Comparison of ENCODE assay signal across 30 cellular contexts in the genomic region with DNA sequence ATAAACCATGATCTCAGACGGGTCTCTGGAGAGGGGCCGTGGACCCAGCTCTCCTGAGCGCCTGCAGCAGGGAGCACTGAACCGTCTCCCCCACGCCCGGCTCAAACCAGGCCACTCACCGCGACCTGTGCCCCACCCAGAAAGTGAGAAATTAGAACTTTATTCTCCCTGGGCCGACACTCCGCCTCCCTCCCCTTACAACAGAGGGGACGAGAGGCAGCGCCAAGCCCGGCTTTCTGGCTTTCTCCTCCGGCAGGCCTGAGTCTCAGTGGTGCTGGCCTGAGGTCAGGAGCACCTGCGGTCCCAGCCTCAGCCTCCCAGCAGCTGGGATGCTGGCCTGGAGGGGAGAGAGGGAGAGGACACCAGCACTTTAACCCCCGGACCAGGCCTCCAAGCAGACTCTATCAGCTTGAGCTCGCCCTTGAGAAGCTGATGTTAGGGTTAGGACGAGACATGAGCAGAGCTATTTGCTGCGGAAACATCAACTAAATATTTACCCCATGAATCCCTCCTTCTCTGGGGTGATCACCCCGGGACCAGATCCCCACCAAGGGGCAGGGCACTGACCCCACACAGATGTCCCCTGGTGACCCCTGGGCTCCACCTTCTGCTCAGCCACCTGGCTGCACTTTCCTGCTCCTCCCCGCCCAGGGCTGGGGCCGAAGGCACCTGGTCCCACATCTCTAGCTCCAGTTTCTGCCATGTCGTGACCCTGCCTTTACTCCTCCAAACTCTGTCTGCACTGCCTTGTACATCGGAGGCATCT.
DNase-seq lines count a peak whose midpoint lies in the region; ATAC-seq, FAIRE-seq and TF ChIP-seq lines count a peak whose summit lies in the region.
"Had no signal": no experiment of that assay in that cellular context is flagged by ENCODE, and none has a peak within 500 bp of the region (broad histone marks: within the 10 kb centered on the region; RNA-seq: fewer than 3 reads in every experiment).

No MANE protein-coding gene starts in this region.

- H3K4me2 ChIP-seq in HepG2 (ENCODE audit: low read depth, low read length), result no peak overlapping the region
- no peak overlapping the region for H3K4me2 ChIP-seq in MM.1S (ENCODE audit: low read depth, low read length)
- H3K4me2 ChIP-seq: A549; BLaER1 treated with 17β-estradiol and CSF1 and Interleukin-3, amounts not matched to agents 10 nM and 100 nM; KMS-11 had no signal

- DNase-seq in right lobe of liver (peak in 1 of 3 donors; percentile 67), HepG2 (ENCODE audit: low spot score) (no peak), esophagus muscularis mucosa (ENCODE audit: extremely low spot score) (peak; percentile 86), MM.1S (no peak)
- DNase-seq in stimulated activated effector memory CD8-positive, alpha-beta T cell treated with anti-CD3 and anti-CD28 coated beads, Interleukin-12 subunit alpha, Interleukin-12 subunit beta, amount 100 ng/mL, for 72 hours (ENCODE audit: low spot score in 2 of 2), result no peak
- DNase-seq: AML-193; CD4-positive, alpha-beta T cell; DMS79; EL; GF-D8; GOT3; NCI-H1048; NCI-H1417; NCI-H1694; NCI-H2029 treated with DMSO at 0.1 percent for 48 hours; NCI-H446 treated with DMSO at 0.1 percent for 48 hours; NCI-H526; NCI-H82; NK-92 treated with Interleukin-12 subunit alpha and Interleukin-12 subunit beta, amount 100 ng/mL, for 24 hours; PC-3 had no signal

- H3K4me3 ChIP-seq in right lobe of liver (no peak overlapping the region), HepG2 (replicated peaks in 1 of 3; ENCODE audit: insufficient read depth in 1 of 3, low read depth in 2 of 3, low read length in 3 of 3) (no peak overlapping the region), esophagus muscularis mucosa (no peak overlapping the region), MM.1S (ENCODE audit: low read length) (no peak overlapping the region)
- H3K4me3 ChIP-seq: A549; BLaER1 treated with 17β-estradiol and CSF1 and Interleukin-3, amounts not matched to agents 10 nM and 100 nM; SJSA1 had no signal

- H3K27me3 ChIP-seq in right lobe of liver (no peaks in the 10 kb centered on the region), HepG2 (ENCODE audit: control insufficient read depth in 1 of 2, insufficient read depth in 2 of 2, low read length in 2 of 2) (peaks cover 1 to 17% of the 10 kb centered on the region in 2 experiments; a peak in 3 of 5 replicates), esophagus muscularis mucosa (peaks cover 0 to 15% (median 0%) of the 10 kb centered on the region in 4 donors), MM.1S (replicated peaks; ENCODE audit: insufficient read depth, low read length) (no peaks in the 10 kb centered on the region)
- H3K27me3 ChIP-seq: BLaER1 treated with 17β-estradiol and CSF1 and Interleukin-3, amounts not matched to agents 10 nM and 100 nM; SJSA1 had no signal

- H3K27ac ChIP-seq in right lobe of liver, result no peak overlapping the region
- no peak overlapping the region for H3K27ac ChIP-seq in HepG2 (ENCODE audit: extremely low read length, insufficient read depth, low read length)
- H3K27ac ChIP-seq in esophagus muscularis mucosa (replicated peaks in 1 of 4), result peak overlapping the region in 1 of 4 donors; percentile 30
- H3K27ac ChIP-seq in MM.1S (ENCODE audit: low read length), result no peak overlapping the region
- H3K27ac ChIP-seq: A549; BLaER1 treated with 17β-estradiol and CSF1 and Interleukin-3, amounts not matched to agents 10 nM and 100 nM; KMS-11; SJSA1 had no signal

- no TSS peak for BruUV-seq in HepG2 (replicated peaks; lab: Mats Ljungman, UMichigan)

- POLR2A ChIA-PET in HepG2 (lab: Yijun Ruan, JAX), result no interaction called here

- H3K36me3 ChIP-seq in right lobe of liver, result no peaks in the 10 kb centered on the region
- no peaks in the 10 kb centered on the region for H3K36me3 ChIP-seq in HepG2 (replicated peaks in 1 of 2; ENCODE audit: control insufficient read depth in 1 of 2, insufficient read depth in 2 of 2, low read length in 2 of 2)
- no peaks in the 10 kb centered on the region for H3K36me3 ChIP-seq in esophagus muscularis mucosa
- H3K36me3 ChIP-seq in MM.1S (replicated peaks; ENCODE audit: insufficient read depth, low read length), result no peaks in the 10 kb centered on the region
- H3K36me3 ChIP-seq: BLaER1 treated with 17β-estradiol and CSF1 and Interleukin-3, amounts not matched to agents 10 nM and 100 nM; SJSA1 had no signal

- no peaks in the 10 kb centered on the region for H3K9me3 ChIP-seq in right lobe of liver
- no peaks in the 10 kb centered on the region; the same call in 1 of the 2 replicates for H3K9me3 ChIP-seq in HepG2 (ENCODE audit: low read length)
- peaks cover 0 to 17% (median 0%) of the 10 kb centered on the region in 4 donors for H3K9me3 ChIP-seq in esophagus muscularis mucosa
- H3K9me3 ChIP-seq in MM.1S (replicated peaks; ENCODE audit: insufficient read depth, low read length), result no peaks in the 10 kb centered on the region
- H3K9me3 ChIP-seq: A549 had no signal

- H3K9me3 Mint-ChIP-seq in stimulated activated effector memory CD8-positive, alpha-beta T cell treated with anti-CD3 and anti-CD28 coated beads, Interleukin-12 subunit alpha, Interleukin-12 subunit beta, amount 100 ng/mL, for 72 hours, result peaks cover 24% of the 10 kb centered on the region

- H2AFZ ChIP-seq in HepG2 (ENCODE audit: low read length) (no peak overlapping the region), MM.1S (ENCODE audit: low read length) (no peak overlapping the region)

- TF ChIP-seq EP300 in HepG2 (IDR thresholded peaks at IDR 0.05; ENCODE audit: low read depth in 2 of 2, low read length in 2 of 2) (no peak), HepG2 (CRISPR knock-in tag; IDR thresholded peaks at IDR 0.05; ENCODE audit: borderline replicate concordance) (no peak), esophagus muscularis mucosa (IDR thresholded peaks at IDR 0.05) (no peak)

- whole genome bisulfite sequencing in right lobe of liver (ENCODE audit: insufficient coverage, low coverage, low lambda C conversion rate, missing lambda C conversion rate), result 68% methylated on average over 7 of the region's 24 CpGs
- WGBS in HepG2 (ENCODE audit: low lambda C conversion rate), result 23% methylated on average over 11 of the region's 24 CpGs
- WGBS in esophagus muscularis mucosa, result 72% methylated on average over 22 of the region's 24 CpGs

- in situ Hi-C loops in HepG2 (cut with HindIII; ENCODE audit: extremely low pct_ligation_motif_present, low pct_unique_long_range_greater_than_20kb), result no loop called here

- no peak for TF ChIP-seq RAD21 in HepG2 (CRISPR knock-in tag; IDR thresholded peaks at IDR 0.05)

- no peaks in the 10 kb centered on the region for H3K9me2 ChIP-seq in MM.1S (replicated peaks; ENCODE audit: insufficient read depth, low read length)

- CTCF ChIA-PET in HepG2 (lab: Yijun Ruan, JAX; ENCODE audit: low intra/inter-chr PET ratio, low total read pairs), result no interaction called here

- H3K9ac ChIP-seq in HepG2 (ENCODE audit: insufficient read depth, low read depth, low read length) (no peak overlapping the region), MM.1S (ENCODE audit: low read length) (no peak overlapping the region)
- H3K9ac ChIP-seq: BLaER1 treated with 17β-estradiol and CSF1 and Interleukin-3, amounts not matched to agents 10 nM and 100 nM; KMS-11 had no signal

- no peaks in the 10 kb centered on the region for H3K4me1 Mint-ChIP-seq in stimulated activated effector memory CD8-positive, alpha-beta T cell treated with anti-CD3 and anti-CD28 coated beads, Interleukin-12 subunit alpha, Interleukin-12 subunit beta, amount 100 ng/mL, for 72 hours
- H3K4me1 Mint-ChIP-seq: IgD-negative memory B cell had no signal

- H3K4me1 ChIP-seq in right lobe of liver (no peaks in the 10 kb centered on the region), HepG2 (ENCODE audit: insufficient read depth, low read length) (no peaks in the 10 kb centered on the region), esophagus muscularis mucosa (no peaks in the 10 kb centered on the region), MM.1S (ENCODE audit: low read length) (no peaks in the 10 kb centered on the region)
- H3K4me1 ChIP-seq: A549; BLaER1 treated with 17β-estradiol and CSF1 and Interleukin-3, amounts not matched to agents 10 nM and 100 nM; SJSA1 had no signal

- H3K36me3 Mint-ChIP-seq in stimulated activated effector memory CD8-positive, alpha-beta T cell treated with anti-CD3 and anti-CD28 coated beads, Interleukin-12 subunit alpha, Interleukin-12 subunit beta, amount 100 ng/mL, for 72 hours, result no peaks in the 10 kb centered on the region
- H3K36me3 Mint-ChIP-seq: IgD-negative memory B cell had no signal

- TF ChIP-seq POLR2A in right lobe of liver (IDR thresholded peaks at IDR 0.05) (no peak), HepG2 (IDR thresholded peaks at IDR 0.05; ENCODE audit: insufficient read depth in 1 of 2, low read depth in 2 of 2, low read length in 2 of 2) (no peak), esophagus muscularis mucosa (IDR thresholded peaks at IDR 0.05; ENCODE audit: low read depth) (no peak)

- TF ChIP-seq CTCF in right lobe of liver (IDR thresholded peaks at IDR 0.05) (no peak), HepG2 (CRISPR knock-in tag; IDR thresholded peaks at IDR 0.05) (no peak), esophagus muscularis mucosa (IDR thresholded peaks at IDR 0.05) (no peak), MM.1S (IDR thresholded peaks at IDR 0.05; ENCODE audit: low read length) (no peak)

- H3F3A ChIP-seq in MM.1S (ENCODE audit: insufficient read depth, low read length), result no peaks in the 10 kb centered on the region

- H3K27ac Mint-ChIP-seq in stimulated activated effector memory CD8-positive, alpha-beta T cell treated with anti-CD3 and anti-CD28 coated beads, Interleukin-12 subunit alpha, Interleukin-12 subunit beta, amount 100 ng/mL, for 72 hours, result no peak overlapping the region
- H3K27ac Mint-ChIP-seq: CD4-positive, alpha-beta T cell; IgD-negative memory B cell had no signal

- H3K79me2 ChIP-seq in HepG2 (ENCODE audit: insufficient read depth, low read length), result no peaks in the 10 kb centered on the region
- H3K79me2 ChIP-seq in MM.1S (ENCODE audit: low read length), result no peaks in the 10 kb centered on the region

- no peak overlapping the region for H3K4me3 Mint-ChIP-seq in stimulated activated effector memory CD8-positive, alpha-beta T cell treated with anti-CD3 and anti-CD28 coated beads, Interleukin-12 subunit alpha, Interleukin-12 subunit beta, amount 100 ng/mL, for 72 hours
- H3K4me3 Mint-ChIP-seq: CD4-positive, alpha-beta T cell; IgD-negative memory B cell had no signal

- H4K20me1 ChIP-seq in HepG2 (ENCODE audit: insufficient read depth, low read length) (no peaks in the 10 kb centered on the region), MM.1S (ENCODE audit: insufficient read depth, low read length) (no peaks in the 10 kb centered on the region)
- H4K20me1 ChIP-seq: BLaER1 treated with 17β-estradiol and CSF1 and Interleukin-3, amounts not matched to agents 10 nM and 100 nM had no signal

- intact Hi-C loops in right lobe of liver (cut with DNase I), result no loop called here
- intact Hi-C loops in HepG2 (cut with micrococcal nuclease; ENCODE audit: unreplicated experiment), result no loop called here
- intact Hi-C loops in esophagus muscularis mucosa (cut with DNase I), result no loop called here

- no peak for FAIRE-seq in HepG2 (lab: Jason Lieb, UNC)
- FAIRE-seq: A549, GM12891 had no signal

- peak in 3 of 4 donors; percentile 62 to 86 (median 85) for ATAC-seq in right lobe of liver
- no peak for ATAC-seq in HepG2
- peak; percentile 8 for ATAC-seq in stimulated activated effector memory CD8-positive, alpha-beta T cell treated with anti-CD3 and anti-CD28 coated beads, Interleukin-12 subunit alpha, Interleukin-12 subunit beta, amount 100 ng/mL, for 72 hours
- ATAC-seq in SK-N-SH treated with all-trans-retinoic acid at 6 μM for 48 hours, result no peak
- no peak for ATAC-seq in HG02852 (IDR thresholded peaks at IDR 0.05; ENCODE audit: unreplicated experiment)
- ATAC-seq: A549, HCT116, PC-3, Right ventricle myocardium inferior had no signal

Comparison
In these comparisons a context has a peak if more than half of its experiments do, and no peak if none do; other contexts are left out.
1. ATAC-seq: peak in right lobe of liver (3 of 4) and stimulated activated effector memory CD8-positive, alpha-beta T cell treated with anti-CD3 and anti-CD28 coated beads, Interleukin-12 subunit alpha, Interleukin-12 subunit beta, amount 100 ng/mL, for 72 hours (single experiment); none in HepG2 (single experiment), SK-N-SH treated with all-trans-retinoic acid at 6 μM for 48 hours (single experiment) and HG02852 (single experiment).